In genomic region chr17:71460943-71461342, GRCh38 we compare ENCODE assay signal across 7 cellular contexts.
DNase-seq lines count a peak whose midpoint lies in the region; ATAC-seq and TF ChIP-seq lines count a peak whose summit lies in the region.

No MANE protein-coding gene starts in this region.

- DNase-seq in NCI-H748 (lab: John Stamatoyannopoulos, UW; ENCODE audit: unreplicated experiment), result peak; percentile 78
- DNase-seq in epithelial cell of proximal tubule (ENCODE audit: low read depth), result no peak
- DNase-seq in progenitor cell of endocrine pancreas (ENCODE audit: low spot score, unreplicated experiment), result no peak
- no peak for DNase-seq in activated T-cell treated with anti-CD3 and anti-CD28 coated beads, Interleukin-2, amount 50 U/mL, for 72 hours
- DNase-seq in activated CD4-positive, alpha-beta T cell treated with anti-CD3 and anti-CD28 coated beads, Interleukin-2, amount 10 ng/mL, durations not matched to agents 24 days and 14 days, result no peak

- no peak overlapping the region for H3K27ac Mint-ChIP-seq in progenitor cell of endocrine pancreas
- no peak overlapping the region for H3K27ac Mint-ChIP-seq in activated T-cell treated with anti-CD3 and anti-CD28 coated beads, Interleukin-2, amount 50 U/mL, for 72 hours
- H3K27ac Mint-ChIP-seq in activated CD4-positive, alpha-beta T cell treated with anti-CD3 and anti-CD28 coated beads, Interleukin-2, amount 10 ng/mL, durations not matched to agents 24 days and 14 days, result no peak overlapping the region

- H3K36me3 Mint-ChIP-seq in progenitor cell of endocrine pancreas (ENCODE audit: insufficient read depth), result no peaks in the 10 kb centered on the region
- H3K36me3 Mint-ChIP-seq in activated T-cell treated with anti-CD3 and anti-CD28 coated beads, Interleukin-2, amount 50 U/mL, for 72 hours (ENCODE audit: insufficient read depth in 2 of 2), result no peaks in the 10 kb centered on the region
- no peaks in the 10 kb centered on the region for H3K36me3 Mint-ChIP-seq in activated CD4-positive, alpha-beta T cell treated with anti-CD3 and anti-CD28 coated beads, Interleukin-2, amount 10 ng/mL, durations not matched to agents 24 days and 14 days (ENCODE audit: low read depth)

- intact Hi-C loops in activated CD4-positive, alpha-beta T cell treated with anti-CD3 and anti-CD28 coated beads, Interleukin-2, amount 10 ng/mL, durations not matched to agents 24 days and 14 days (cut with micrococcal nuclease), result no loop called here

- H3K4me3 Mint-ChIP-seq in progenitor cell of endocrine pancreas (ENCODE audit: low read depth), result no peak overlapping the region
- no peak overlapping the region for H3K4me3 Mint-ChIP-seq in activated T-cell treated with anti-CD3 and anti-CD28 coated beads, Interleukin-2, amount 50 U/mL, for 72 hours
- H3K4me3 Mint-ChIP-seq in activated CD4-positive, alpha-beta T cell treated with anti-CD3 and anti-CD28 coated beads, Interleukin-2, amount 10 ng/mL, durations not matched to agents 24 days and 14 days, result no peak overlapping the region

- ATAC-seq in activated T-cell treated with anti-CD3 and anti-CD28 coated beads, Interleukin-2, amount 50 U/mL, for 72 hours (replicated peaks in 1 of 2), result no peak
- ATAC-seq in HG03196 (IDR thresholded peaks at IDR 0.05; ENCODE audit: unreplicated experiment), result no peak

- TF ChIP-seq CTCF in GM12872 (IDR thresholded peaks at IDR 0.05; ENCODE audit: insufficient read depth, low read depth, low read length), result peak; percentile 29; the same call in 1 of the 3 replicates
- TF ChIP-seq CTCF in epithelial cell of proximal tubule (conservative IDR thresholded peaks at IDR 0.05; ENCODE audit: low read depth, low read length), result peak; percentile 69
- TF ChIP-seq CTCF in progenitor cell of endocrine pancreas (IDR thresholded peaks at IDR 0.05; ENCODE audit: unreplicated experiment), result peak; percentile 49

- no peaks in the 10 kb centered on the region for H3K4me1 Mint-ChIP-seq in progenitor cell of endocrine pancreas (ENCODE audit: low read depth)
- H3K4me1 Mint-ChIP-seq in activated T-cell treated with anti-CD3 and anti-CD28 coated beads, Interleukin-2, amount 50 U/mL, for 72 hours (ENCODE audit: low read depth), result no peaks in the 10 kb centered on the region
- no peaks in the 10 kb centered on the region for H3K4me1 Mint-ChIP-seq in activated CD4-positive, alpha-beta T cell treated with anti-CD3 and anti-CD28 coated beads, Interleukin-2, amount 10 ng/mL, durations not matched to agents 24 days and 14 days

- peaks cover 11% of the 10 kb centered on the region for H3K9me3 Mint-ChIP-seq in progenitor cell of endocrine pancreas (ENCODE audit: low read depth)
- peaks cover 0 to 6% of the 10 kb centered on the region in 2 donors for H3K9me3 Mint-ChIP-seq in activated T-cell treated with anti-CD3 and anti-CD28 coated beads, Interleukin-2, amount 50 U/mL, for 72 hours
- peaks cover 4% of the 10 kb centered on the region for H3K9me3 Mint-ChIP-seq in activated CD4-positive, alpha-beta T cell treated with anti-CD3 and anti-CD28 coated beads, Interleukin-2, amount 10 ng/mL, durations not matched to agents 24 days and 14 days

- peaks cover 3% of the 10 kb centered on the region for H3K27me3 Mint-ChIP-seq in progenitor cell of endocrine pancreas
- no peaks in the 10 kb centered on the region for H3K27me3 Mint-ChIP-seq in activated T-cell treated with anti-CD3 and anti-CD28 coated beads, Interleukin-2, amount 50 U/mL, for 72 hours (ENCODE audit: low read depth)
- no peaks in the 10 kb centered on the region for H3K27me3 Mint-ChIP-seq in activated CD4-positive, alpha-beta T cell treated with anti-CD3 and anti-CD28 coated beads, Interleukin-2, amount 10 ng/mL, durations not matched to agents 24 days and 14 days

- no peak overlapping the region for H3K4me3 ChIP-seq in epithelial cell of proximal tubule (ENCODE audit: low read depth, low read length)
